ENCODE assay signal across 17 cellular contexts in genomic region chr16:31025344-31025743, GRCh38.
"Had no signal": no experiment of that assay in that cellular context is flagged by ENCODE, and none has a peak within 500 bp of the region (broad histone marks: within the 10 kb centered on the region; RNA-seq: fewer than 3 reads in every experiment).

No MANE protein-coding gene starts in this region.

- H3K27me3 ChIP-seq: body of pancreas, gastrocnemius medialis, suprapubic skin had no signal

- H3K9me3 ChIP-seq: body of pancreas, gastrocnemius medialis, prostate gland, suprapubic skin had no signal

- H3K27ac ChIP-seq: body of pancreas, coronary artery, epithelial cell of prostate, gastrocnemius medialis, prostate gland, suprapubic skin, VCaP had no signal

- H3K36me3 ChIP-seq: gastrocnemius medialis, prostate gland, suprapubic skin had no signal

- DNase-seq: activated CD4-positive, alpha-beta T cell treated with anti-CD3 and anti-CD28 coated beads for 4 hours; activated CD8-positive, alpha-beta memory T cell treated with anti-CD3 and anti-CD28 coated beads for 24 hours; activated naive CD4-positive, alpha-beta T cell treated with anti-CD3 and anti-CD28 coated beads, Interleukin-2, amount 50 U/mL, for 16 hours; activated T-cell treated with anti-CD3 and anti-CD28 coated beads for 4 hours; body of pancreas; central memory CD4-positive, alpha-beta T cell; effector memory CD4-positive, alpha-beta T cell; gastrocnemius medialis; islet precursor cell; left ventricle myocardium superior; nucleus accumbens; stimulated activated naive CD8-positive, alpha-beta T cell treated with anti-CD3 and anti-CD28 coated beads, Interleukin-15, Interleukin-2, amounts not matched to agents 100 U/mL and 50 U/mL, for 24 hours had no signal

- H3K4me1 ChIP-seq: prostate gland, suprapubic skin had no signal

- ATAC-seq: body of pancreas; gastrocnemius medialis; stimulated activated naive CD8-positive, alpha-beta T cell treated with anti-CD3 and anti-CD28 coated beads, Interleukin-15, Interleukin-2, amounts not matched to agents 100 U/mL and 50 U/mL, for 24 hours had no signal

- H3K4me3 ChIP-seq: body of pancreas, coronary artery, gastrocnemius medialis, prostate gland, suprapubic skin had no signal
